Comparison of ENCODE assay signal across 9 cellular contexts in genomic region chr19:55606817-55607216, GRCh38. TPM values are rescaled to one million over a fixed set of nuclear protein-coding genes. Genes with fewer than 3 reads are reported as not detected.
DNase-seq lines count a peak whose midpoint lies in the region; ATAC-seq and FAIRE-seq lines count a peak whose summit lies in the region.
"Had no signal": no experiment of that assay in that cellular context is flagged by ENCODE, and none has a peak within 500 bp of the region (broad histone marks: within the 10 kb centered on the region; RNA-seq: fewer than 3 reads in every experiment).

No MANE protein-coding gene starts in this region.

- peaks cover 49% of the 10 kb centered on the region for H3K4me1 Mint-ChIP-seq in activated CD4-positive, alpha-beta T cell treated with anti-CD3 and anti-CD28 coated beads, Interleukin-2, amount 10 ng/mL, durations not matched to agents 7 days and 5 days
- peaks cover 36% of the 10 kb centered on the region for H3K4me1 Mint-ChIP-seq in activated T-helper 1 cell treated with anti-CD3 and anti-CD28 coated beads, Interleukin-12 subunit alpha, Interleukin-12 subunit beta, Interleukin-2, Interleukin-4 antibody, amounts not matched to agents 30 ng/mL and 10 ng/mL and 1 ng/mL, durations not matched to agents 14 hours and 24 hours and 36 hours (ENCODE audit: low read depth)
- peaks cover 55 to 72% of the 10 kb centered on the region in 2 donors for H3K4me1 Mint-ChIP-seq in stimulated activated naive B cell treated with anti-CD40 and anti-IgM and Interleukin-4, amounts not matched to agents 10 μg/mL and 1 μg/mL and 100 μg/mL, for 72 hours

- peak overlapping the region; percentile 89 for H3K4me3 ChIP-seq in iPS-15b (ENCODE audit: low read depth, low read length)

- H3K27me3 Mint-ChIP-seq in activated CD4-positive, alpha-beta T cell treated with anti-CD3 and anti-CD28 coated beads, Interleukin-2, amount 10 ng/mL, durations not matched to agents 7 days and 5 days: no peaks in the 10 kb centered on the region
- no peaks in the 10 kb centered on the region for H3K27me3 Mint-ChIP-seq in activated T-helper 1 cell treated with anti-CD3 and anti-CD28 coated beads, Interleukin-12 subunit alpha, Interleukin-12 subunit beta, Interleukin-2, Interleukin-4 antibody, amounts not matched to agents 30 ng/mL and 10 ng/mL and 1 ng/mL, durations not matched to agents 14 hours and 24 hours and 36 hours (ENCODE audit: insufficient read depth)
- no peaks in the 10 kb centered on the region for H3K27me3 Mint-ChIP-seq in stimulated activated naive B cell treated with anti-CD40 and anti-IgM and Interleukin-4, amounts not matched to agents 10 μg/mL and 1 μg/mL and 100 μg/mL, for 72 hours

- H3K9ac ChIP-seq in iPS-15b (ENCODE audit: low read depth, low read length): peak overlapping the region; percentile 12

- H3K36me3 ChIP-seq in iPS-15b (ENCODE audit: control insufficient read depth, insufficient read depth, low read length): peaks cover 8% of the 10 kb centered on the region

- H3K36me3 Mint-ChIP-seq in activated CD4-positive, alpha-beta T cell treated with anti-CD3 and anti-CD28 coated beads, Interleukin-2, amount 10 ng/mL, durations not matched to agents 7 days and 5 days (ENCODE audit: low read depth): peaks cover 29% of the 10 kb centered on the region
- peaks cover 16% of the 10 kb centered on the region for H3K36me3 Mint-ChIP-seq in activated T-helper 1 cell treated with anti-CD3 and anti-CD28 coated beads, Interleukin-12 subunit alpha, Interleukin-12 subunit beta, Interleukin-2, Interleukin-4 antibody, amounts not matched to agents 30 ng/mL and 10 ng/mL and 1 ng/mL, durations not matched to agents 14 hours and 24 hours and 36 hours (ENCODE audit: low read depth)
- peaks cover 24 to 45% of the 10 kb centered on the region in 2 donors for H3K36me3 Mint-ChIP-seq in stimulated activated naive B cell treated with anti-CD40 and anti-IgM and Interleukin-4, amounts not matched to agents 10 μg/mL and 1 μg/mL and 100 μg/mL, for 72 hours

- H3K4me1 ChIP-seq in iPS-15b (ENCODE audit: control insufficient read depth, insufficient read depth, low read length): peaks cover 6% of the 10 kb centered on the region

- peak overlapping the region; percentile 96 for H3K27ac Mint-ChIP-seq in activated CD4-positive, alpha-beta T cell treated with anti-CD3 and anti-CD28 coated beads, Interleukin-2, amount 10 ng/mL, durations not matched to agents 7 days and 5 days
- H3K27ac Mint-ChIP-seq in activated T-helper 1 cell treated with anti-CD3 and anti-CD28 coated beads, Interleukin-12 subunit alpha, Interleukin-12 subunit beta, Interleukin-2, Interleukin-4 antibody, amounts not matched to agents 30 ng/mL and 10 ng/mL and 1 ng/mL, durations not matched to agents 14 hours and 24 hours and 36 hours: peak overlapping the region; percentile 98
- H3K27ac Mint-ChIP-seq in stimulated activated naive B cell treated with anti-CD40 and anti-IgM and Interleukin-4, amounts not matched to agents 10 μg/mL and 1 μg/mL and 100 μg/mL, for 72 hours: peak overlapping the region; percentile 98

- no peaks in the 10 kb centered on the region for H3K27me3 ChIP-seq in iPS-15b (ENCODE audit: control insufficient read depth, insufficient read depth, low read length)
- H3K27me3 ChIP-seq: tibial nerve had no signal

- intact Hi-C loops in activated T-helper 1 cell treated with anti-CD3 and anti-CD28 coated beads, Interleukin-12 subunit alpha, Interleukin-12 subunit beta, Interleukin-2, Interleukin-4 antibody, amounts not matched to agents 30 ng/mL and 10 ng/mL and 1 ng/mL, durations not matched to agents 14 hours and 24 hours and 36 hours (cut with micrococcal nuclease): loop anchor here (1.0 to 5.0 kb wide), 2 partner anchors 35 to 90 kb away; partner anchors contain the start of genes ZNF580 and ZNF581

- CTCF ChIA-PET in activated CD4-positive, alpha-beta T cell treated with anti-CD3 and anti-CD28 coated beads, Interleukin-2, amount 10 ng/mL, durations not matched to agents 7 days and 5 days (lab: Charles Lee): interaction anchor here (0.6 to 3.6 kb wide), 13 partner anchors 8 to 108 kb away, joined by 3 to 30 read pairs (median 6); partner anchors contain the start of genes U2AF2 and ZNF784

- H3K9me3 ChIP-seq in iPS-15b (ENCODE audit: control insufficient read depth, insufficient read depth, low read length): no peaks in the 10 kb centered on the region
- H3K9me3 ChIP-seq: tibial nerve had no signal

- peak overlapping the region; percentile 93 for H3K4me3 Mint-ChIP-seq in activated CD4-positive, alpha-beta T cell treated with anti-CD3 and anti-CD28 coated beads, Interleukin-2, amount 10 ng/mL, durations not matched to agents 7 days and 5 days
- peak overlapping the region; percentile 95 for H3K4me3 Mint-ChIP-seq in activated T-helper 1 cell treated with anti-CD3 and anti-CD28 coated beads, Interleukin-12 subunit alpha, Interleukin-12 subunit beta, Interleukin-2, Interleukin-4 antibody, amounts not matched to agents 30 ng/mL and 10 ng/mL and 1 ng/mL, durations not matched to agents 14 hours and 24 hours and 36 hours
- H3K4me3 Mint-ChIP-seq in stimulated activated naive B cell treated with anti-CD40 and anti-IgM and Interleukin-4, amounts not matched to agents 10 μg/mL and 1 μg/mL and 100 μg/mL, for 72 hours: peak overlapping the region; percentile 94 to 99

- DNase-seq in activated CD4-positive, alpha-beta T cell treated with anti-CD3 and anti-CD28 coated beads, Interleukin-2, amount 10 ng/mL, durations not matched to agents 7 days and 5 days: no peak
- DNase-seq in activated CD4-positive, alpha-beta T cell treated with anti-CD3 and anti-CD28 coated beads for 48 hours: no peak
- DNase-seq in activated T-helper 1 cell treated with anti-CD3 and anti-CD28 coated beads, Interleukin-12 subunit alpha, Interleukin-12 subunit beta, Interleukin-2, Interleukin-4 antibody, amounts not matched to agents 30 ng/mL and 10 ng/mL and 1 ng/mL, durations not matched to agents 14 hours and 24 hours and 36 hours (ENCODE audit: low spot score): no peak
- DNase-seq in stimulated activated naive B cell treated with anti-CD40 and anti-IgM and Interleukin-4, amounts not matched to agents 10 μg/mL and 1 μg/mL and 100 μg/mL, for 72 hours: no peak
- DNase-seq in NCI-H82 treated with DMSO at 0.1 percent for 48 hours (lab: John Stamatoyannopoulos, UW; ENCODE audit: unreplicated experiment) (no peak), RCC 7860 (ENCODE audit: low spot score) (no peak), dermis blood vessel endothelial cell (no peak)

- POLR2A ChIA-PET in activated CD4-positive, alpha-beta T cell treated with anti-CD3 and anti-CD28 coated beads, Interleukin-2, amount 10 ng/mL, durations not matched to agents 7 days and 5 days (lab: Charles Lee): no interaction called here

- no peak for FAIRE-seq in RCC 7860 (lab: Jason Lieb, UNC)

- H3K9me3 Mint-ChIP-seq in activated CD4-positive, alpha-beta T cell treated with anti-CD3 and anti-CD28 coated beads, Interleukin-2, amount 10 ng/mL, durations not matched to agents 7 days and 5 days: no peaks in the 10 kb centered on the region
- H3K9me3 Mint-ChIP-seq in activated T-helper 1 cell treated with anti-CD3 and anti-CD28 coated beads, Interleukin-12 subunit alpha, Interleukin-12 subunit beta, Interleukin-2, Interleukin-4 antibody, amounts not matched to agents 30 ng/mL and 10 ng/mL and 1 ng/mL, durations not matched to agents 14 hours and 24 hours and 36 hours: no peaks in the 10 kb centered on the region
- peaks cover 0 to 2% of the 10 kb centered on the region in 2 donors for H3K9me3 Mint-ChIP-seq in stimulated activated naive B cell treated with anti-CD40 and anti-IgM and Interleukin-4, amounts not matched to agents 10 μg/mL and 1 μg/mL and 100 μg/mL, for 72 hours

- ATAC-seq in stimulated activated naive B cell treated with anti-CD40 and anti-IgM and Interleukin-4, amounts not matched to agents 10 μg/mL and 1 μg/mL and 100 μg/mL, for 72 hours (replicated peaks): no peak

RNA-seq across cellular contexts. Expression of gene ZNF865, which starts 1.4 kb away (rescaled TPM):
- 10 to 100 TPM; 14.2 TPM for total RNA-seq in activated CD4-positive, alpha-beta T cell treated with anti-CD3 and anti-CD28 coated beads, Interleukin-2, amount 10 ng/mL, durations not matched to agents 7 days and 5 days
- total RNA-seq in activated T-helper 1 cell treated with anti-CD3 and anti-CD28 coated beads, Interleukin-12 subunit alpha, Interleukin-12 subunit beta, Interleukin-2, Interleukin-4 antibody, amounts not matched to agents 30 ng/mL and 10 ng/mL and 1 ng/mL, durations not matched to agents 14 hours and 24 hours and 36 hours: 12.6 and 13.2 TPM in 2 replicates
- total RNA-seq in dermis blood vessel endothelial cell: 1.4 and 2.6 TPM in 2 replicates

RNA-seq across cellular contexts. Expression of gene ZNF524, which starts 6.7 kb away (rescaled TPM):
- total RNA-seq in activated CD4-positive, alpha-beta T cell treated with anti-CD3 and anti-CD28 coated beads, Interleukin-2, amount 10 ng/mL, durations not matched to agents 7 days and 5 days: 10 to 100 TPM; 31.2 to 32.9 TPM
- total RNA-seq in activated T-helper 1 cell treated with anti-CD3 and anti-CD28 coated beads, Interleukin-12 subunit alpha, Interleukin-12 subunit beta, Interleukin-2, Interleukin-4 antibody, amounts not matched to agents 30 ng/mL and 10 ng/mL and 1 ng/mL, durations not matched to agents 14 hours and 24 hours and 36 hours: 20.0 and 22.9 TPM in 2 replicates
- 12.3 and 14.8 TPM in 2 replicates for total RNA-seq in dermis blood vessel endothelial cell

RNA-seq across cellular contexts. Expression of gene FIZ1, which starts 7.5 kb away (rescaled TPM):
- 10 to 100 TPM; 15.3 to 16.9 TPM for total RNA-seq in activated CD4-positive, alpha-beta T cell treated with anti-CD3 and anti-CD28 coated beads, Interleukin-2, amount 10 ng/mL, durations not matched to agents 7 days and 5 days
- 24.2 and 24.7 TPM in 2 replicates for total RNA-seq in activated T-helper 1 cell treated with anti-CD3 and anti-CD28 coated beads, Interleukin-12 subunit alpha, Interleukin-12 subunit beta, Interleukin-2, Interleukin-4 antibody, amounts not matched to agents 30 ng/mL and 10 ng/mL and 1 ng/mL, durations not matched to agents 14 hours and 24 hours and 36 hours
- 3.9 and 4.9 TPM in 2 replicates for total RNA-seq in dermis blood vessel endothelial cell

RNA-seq across cellular contexts. Expression of gene ZNF784, which starts 17.5 kb away (rescaled TPM):
- total RNA-seq in activated CD4-positive, alpha-beta T cell treated with anti-CD3 and anti-CD28 coated beads, Interleukin-2, amount 10 ng/mL, durations not matched to agents 7 days and 5 days: 1 to 10 TPM; 4.3 to 5.8 TPM
- total RNA-seq in activated T-helper 1 cell treated with anti-CD3 and anti-CD28 coated beads, Interleukin-12 subunit alpha, Interleukin-12 subunit beta, Interleukin-2, Interleukin-4 antibody, amounts not matched to agents 30 ng/mL and 10 ng/mL and 1 ng/mL, durations not matched to agents 14 hours and 24 hours and 36 hours: 3.0 and 4.9 TPM in 2 replicates
- 3.9 and 5.3 TPM in 2 replicates for total RNA-seq in dermis blood vessel endothelial cell

RNA-seq across cellular contexts. Expression of gene ZNF579, which starts 26.2 kb away (rescaled TPM):
- total RNA-seq in activated CD4-positive, alpha-beta T cell treated with anti-CD3 and anti-CD28 coated beads, Interleukin-2, amount 10 ng/mL, durations not matched to agents 7 days and 5 days: 1 to 10 TPM; 7.0 to 8.0 TPM
- total RNA-seq in activated T-helper 1 cell treated with anti-CD3 and anti-CD28 coated beads, Interleukin-12 subunit alpha, Interleukin-12 subunit beta, Interleukin-2, Interleukin-4 antibody, amounts not matched to agents 30 ng/mL and 10 ng/mL and 1 ng/mL, durations not matched to agents 14 hours and 24 hours and 36 hours: 10.2 and 11.7 TPM in 2 replicates
- total RNA-seq in dermis blood vessel endothelial cell: 3.2 and 6.7 TPM in 2 replicates
